In genomic region chr3:171528102-171528501, GRCh38 we compare ENCODE assay signal across 15 cellular contexts.
"Had no signal": no experiment of that assay in that cellular context is flagged by ENCODE, and none has a peak within 500 bp of the region (broad histone marks: within the 10 kb centered on the region; RNA-seq: fewer than 3 reads in every experiment).

No MANE protein-coding gene starts in this region.

- H3K27me3 ChIP-seq: colonic mucosa, hepatocyte, tibial nerve, vagina had no signal

- H3K9me3 ChIP-seq: colonic mucosa, lower lobe of right lung, tibial nerve, vagina had no signal

- H3K36me3 ChIP-seq: colonic mucosa, lower lobe of right lung, tibial nerve, vagina had no signal

- DNase-seq: activated CD4-positive, alpha-beta T cell treated with anti-CD3 and anti-CD28 coated beads, Interleukin-2, amount 50 U/mL, for 4 hours; activated gamma-delta T cell treated with Interleukin-2 at 50 U/mL for 16 hours; amygdala; caudate nucleus; colonic mucosa; erythroblast; left cardiac atrium; lower lobe of right lung; nucleus accumbens; posterior cingulate gyrus; retina; stimulated activated CD4-positive, alpha-beta T cell treated with anti-CD3 and anti-CD28 coated beads, Interleukin-2, amount 100 ng/mL, for 24 hours had no signal

- H3K4me3 ChIP-seq: colonic mucosa, hepatocyte, lower lobe of right lung, tibial nerve, vagina had no signal

- H3K27ac ChIP-seq: colonic mucosa, hepatocyte, lower lobe of right lung, tibial nerve, vagina had no signal

- H3K4me1 ChIP-seq: colonic mucosa, tibial nerve, vagina had no signal

- ATAC-seq: left cardiac atrium had no signal
